ENCODE assay signal across 1 cellular context in genomic region chr2:1749489-1749748, GRCh38.
TF ChIP-seq lines count a peak whose summit lies in the region.

No MANE protein-coding gene starts in this region.

TF ChIP-seq in IMR-90, 13 proteins besides CTCF, POLR2A, EP300 and RAD21 (continued from another document):
- TF ChIP-seq ELK1 (IDR thresholded peaks at IDR 0.05; ENCODE audit: borderline replicate concordance, low read depth, low read length) (no peak), USF2 (IDR thresholded peaks at IDR 0.05; ENCODE audit: low read depth, low read length) (no peak), CHD1 (IDR thresholded peaks at IDR 0.05; ENCODE audit: low read depth, low read length) (no peak), FOS (IDR thresholded peaks at IDR 0.05; ENCODE audit: low read depth, low read length) (no peak), MAZ (IDR thresholded peaks at IDR 0.05; ENCODE audit: borderline replicate concordance, low read depth, low read length) (no peak), BHLHE40 (IDR thresholded peaks at IDR 0.05; ENCODE audit: low read depth, low read length) (no peak), NFE2L2 (IDR thresholded peaks at IDR 0.05; ENCODE audit: low read depth, low read length) (no peak), RFX5 (IDR thresholded peaks at IDR 0.05; ENCODE audit: low read depth, low read length) (no peak), RCOR1 (IDR thresholded peaks at IDR 0.05; ENCODE audit: insufficient replicate concordance, low read length) (no peak), SMC3 (IDR thresholded peaks at IDR 0.05; ENCODE audit: low read depth, low read length) (no peak), MXI1 (IDR thresholded peaks at IDR 0.05; ENCODE audit: borderline replicate concordance, low read depth, low read length) (no peak), CEBPB (IDR thresholded peaks at IDR 0.05; ENCODE audit: low read depth, low read length) (no peak)
